14 cellular contexts compared by ENCODE assay signal in genomic region chr1:7516341-7516740, GRCh38.
DNase-seq lines count a peak whose midpoint lies in the region; ATAC-seq and TF ChIP-seq lines count a peak whose summit lies in the region.
"Had no signal": no experiment of that assay in that cellular context is flagged by ENCODE, and none has a peak within 500 bp of the region (broad histone marks: within the 10 kb centered on the region; RNA-seq: fewer than 3 reads in every experiment).

No MANE protein-coding gene starts in this region.

- H3K9me3 Mint-ChIP-seq in H9 (peaks cover 3% of the 10 kb centered on the region in 2 experiments; a peak in 2 of 5 replicates), chondrocyte (ENCODE audit: low read depth) (no peaks in the 10 kb centered on the region)
- H3K9me3 Mint-ChIP-seq: activated T-cell treated with anti-CD3 and anti-CD28 coated beads, Interleukin-2, amount 50 U/mL, for 24 hours had no signal

- TF ChIP-seq CTCF in H9 (conservative IDR thresholded peaks at IDR 0.05), result peak; percentile 48; the same call in 2 of the 3 replicates
- peak; percentile 51 for TF ChIP-seq CTCF in chondrocyte (IDR thresholded peaks at IDR 0.05)

- no peak overlapping the region for H4K5ac ChIP-seq in H9 (ENCODE audit: insufficient read length, low read depth, low read length)

- no peak overlapping the region for H2BK15ac ChIP-seq in H9 (ENCODE audit: low read depth, low read length)

- no peak overlapping the region for H3K56ac ChIP-seq in H9 (ENCODE audit: insufficient read length, low read depth, low read length)

- H3K14ac ChIP-seq in H9 (ENCODE audit: insufficient read depth, low read length), result no peak overlapping the region

- H3K27ac ChIP-seq in H9 (ENCODE audit: insufficient read length, low read depth, low read length), result no peak overlapping the region
- H3K27ac ChIP-seq: adrenal gland, left lung, neutrophil, SJCRH30, spleen had no signal

- no peak overlapping the region for H2BK20ac ChIP-seq in H9 (ENCODE audit: low read depth, low read length, poor library complexity, severe bottlenecking)

- no peak overlapping the region for H3K9ac ChIP-seq in H9 (ENCODE audit: extremely low read depth, insufficient read length, low read length)

- H3K18ac ChIP-seq in H9 (ENCODE audit: insufficient read length, low read depth, low read length), result no peak overlapping the region

- WGBS in H9 (ENCODE audit: extremely low coverage, insufficient read length, low lambda C conversion rate), result no CpG with 5 or more reads among the region's 4 CpGs

- no peaks in the 10 kb centered on the region for H3K27me3 ChIP-seq in H9 (ENCODE audit: insufficient read depth, low read length)
- H3K27me3 ChIP-seq: adrenal gland, left lung, neutrophil had no signal

- H2AK5ac ChIP-seq in H9 (ENCODE audit: insufficient read length, low read length), result no peak overlapping the region

- peak; percentile 20 for DNase-seq in Ammon's horn (ENCODE audit: low spot score)
- DNase-seq in H9, result peak; percentile 57
- no peak for DNase-seq in chondrocyte (ENCODE audit: low spot score)
- peak; percentile 8 for DNase-seq in kidney tubule cell (ENCODE audit: low spot score)
- no peak for DNase-seq in central memory CD4-positive, alpha-beta T cell
- no peak for DNase-seq in AG08396 (ENCODE audit: low spot score)
- DNase-seq: activated T-cell treated with anti-CD3 and anti-CD28 coated beads, Interleukin-2, amount 50 U/mL, for 24 hours; adrenal gland; effector CD4-positive, alpha-beta T cell; spleen had no signal

- H2BK12ac ChIP-seq in H9 (ENCODE audit: insufficient read length, low read depth, low read length), result no peak overlapping the region

- H3K27ac Mint-ChIP-seq in H9 (peak overlapping the region in 1 of 3 experiments; percentile 62; a peak in 2 of 7 replicates), chondrocyte (ENCODE audit: unreplicated experiment) (no peak overlapping the region)
- H3K27ac Mint-ChIP-seq: activated T-cell treated with anti-CD3 and anti-CD28 coated beads, Interleukin-2, amount 50 U/mL, for 24 hours had no signal

- no peaks in the 10 kb centered on the region for H3K79me2 ChIP-seq in H9 (ENCODE audit: insufficient read depth, low read length)

- no peak overlapping the region for H2AFZ ChIP-seq in H9 (ENCODE audit: low read length)

- no peak for ATAC-seq in HG03039 (IDR thresholded peaks at IDR 0.05; ENCODE audit: unreplicated experiment)
- ATAC-seq: left lung had no signal

- H2BK120ac ChIP-seq in H9 (ENCODE audit: low read depth, low read length, poor library complexity, severe bottlenecking), result no peak overlapping the region

- no peak overlapping the region for H3K4ac ChIP-seq in H9 (ENCODE audit: low read depth, low read length)

- no peaks in the 10 kb centered on the region for H3K23me2 ChIP-seq in H9 (ENCODE audit: insufficient read length, low read depth, low read length, poor library complexity, severe bottlenecking)

- H3K4me1 ChIP-seq in H9 (ENCODE audit: insufficient read depth, low read length), result no peaks in the 10 kb centered on the region
- H3K4me1 ChIP-seq: adrenal gland, left lung, SJCRH30, spleen had no signal

- H3K27me3 Mint-ChIP-seq in H9 (ENCODE audit: low read depth), result no peaks in the 10 kb centered on the region
- no peaks in the 10 kb centered on the region for H3K27me3 Mint-ChIP-seq in chondrocyte (ENCODE audit: low read depth)

- H3K4me3 Mint-ChIP-seq in H9, result no peak overlapping the region
- no peak overlapping the region for H3K4me3 Mint-ChIP-seq in chondrocyte (ENCODE audit: unreplicated experiment)
- H3K4me3 Mint-ChIP-seq: activated T-cell treated with anti-CD3 and anti-CD28 coated beads, Interleukin-2, amount 50 U/mL, for 24 hours had no signal

- no peak overlapping the region for H2BK5ac ChIP-seq in H9 (ENCODE audit: insufficient read length, low read length)

- H3K4me2 ChIP-seq in H9 (ENCODE audit: insufficient read depth, insufficient read length, low read length), result no peak overlapping the region

- H4K8ac ChIP-seq in H9 (replicated peaks; ENCODE audit: insufficient read length, low read depth, low read length), result no peak overlapping the region

- no peaks in the 10 kb centered on the region; a peak in 3 of 7 replicates for H3K36me3 Mint-ChIP-seq in H9 (ENCODE audit: insufficient read depth in 1 of 3, low read depth in 3 of 3)
- H3K36me3 Mint-ChIP-seq in chondrocyte (ENCODE audit: low read depth), result no peaks in the 10 kb centered on the region

- H3K23ac ChIP-seq in H9 (ENCODE audit: insufficient read length, low read depth, low read length), result no peak overlapping the region

- H3K79me1 ChIP-seq in H9 (ENCODE audit: insufficient read depth, low read depth, low read length, poor library complexity, severe bottlenecking), result no peaks in the 10 kb centered on the region

- H4K91ac ChIP-seq in H9 (ENCODE audit: insufficient read length, low read depth, low read length), result no peak overlapping the region

- no peaks in the 10 kb centered on the region for H4K20me1 ChIP-seq in H9 (ENCODE audit: control insufficient read depth, insufficient read depth, insufficient read length)

- no peak overlapping the region for H3T11ph ChIP-seq in H9 (ENCODE audit: low read length)

- H3K4me1 Mint-ChIP-seq in H9 (peaks cover 2 to 9% of the 10 kb centered on the region in 2 experiments; a peak in 3 of 4 replicates), chondrocyte (ENCODE audit: low read depth) (peaks cover 3% of the 10 kb centered on the region)

- H3K9me3 ChIP-seq in H9 (ENCODE audit: control insufficient read depth, low read depth, low read length), result no peaks in the 10 kb centered on the region
- H3K9me3 ChIP-seq: adrenal gland, left lung, neutrophil, SJCRH30, spleen had no signal

Comparison
In these comparisons a context has a peak if more than half of its experiments do, and no peak if none do; other contexts are left out.
1. DNase-seq: peak in Ammon's horn (single experiment), H9 (single experiment) and kidney tubule cell (single experiment); none in chondrocyte (single experiment), central memory CD4-positive, alpha-beta T cell (single experiment) and AG08396 (single experiment).